In the genomic region with DNA sequence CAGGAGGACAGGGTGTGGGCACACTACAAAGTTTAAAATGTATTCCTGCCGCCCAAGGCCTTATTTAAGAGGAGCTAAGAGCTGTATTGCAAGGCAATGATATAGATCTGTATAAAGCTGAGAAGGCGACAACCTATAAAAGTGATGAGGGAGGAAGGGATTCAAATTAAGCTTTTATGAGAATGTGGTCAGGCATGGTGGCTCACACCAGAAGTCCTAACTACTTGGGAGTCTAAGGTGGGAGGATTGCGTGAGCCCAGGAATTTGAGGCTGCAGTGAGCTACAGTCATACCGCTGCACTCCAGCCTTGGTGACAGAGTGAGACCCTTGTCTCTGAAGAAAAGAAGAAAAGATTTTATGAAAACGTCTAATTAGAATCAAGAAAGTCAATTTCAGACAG, we compare ENCODE assay signal across 24 cellular contexts. TPM values are rescaled to one million over a fixed set of nuclear protein-coding genes. Genes with fewer than 3 reads are reported as not detected.
A peak's percentile ranks its signal among the peaks of the same experiment; 100 is the strongest.
DNase-seq lines count a peak whose midpoint lies in the region; ATAC-seq, FAIRE-seq and TF ChIP-seq lines count a peak whose summit lies in the region.
"Had no signal": no experiment of that assay in that cellular context is flagged by ENCODE, and none has a peak within 500 bp of the region (broad histone marks: within the 10 kb centered on the region; RNA-seq: fewer than 3 reads in every experiment).

No MANE protein-coding gene starts in this region.

- TF ChIP-seq CTCF in RWPE1 (conservative IDR thresholded peaks at IDR 0.05; ENCODE audit: low read depth) (no peak), bronchial epithelial cell (IDR thresholded peaks at IDR 0.05; ENCODE audit: insufficient read depth, low read length, severe bottlenecking) (no peak), mesothelial cell of epicardium (IDR thresholded peaks at IDR 0.05; ENCODE audit: unreplicated experiment) (no peak)

- peak overlapping the region; percentile 43 for H3K4me2 ChIP-seq in GM23248 (ENCODE audit: unreplicated experiment)

- no peaks in the 10 kb centered on the region for H4K20me1 ChIP-seq in GM23248 (ENCODE audit: insufficient read depth)

- POLR2A ChIA-PET in RWPE1 (lab: Yijun Ruan, JAX; ENCODE audit: low non-redundant PET): no interaction called here
- POLR2A ChIA-PET in naive thymus-derived CD8-positive, alpha-beta T cell (lab: Charles Lee): no interaction called here

- H3K27me3 Mint-ChIP-seq in naive thymus-derived CD8-positive, alpha-beta T cell: peaks cover 0 to 7% (median 0%) of the 10 kb centered on the region in 5 donors
- H3K27me3 Mint-ChIP-seq in mesothelial cell of epicardium (ENCODE audit: low read depth): peaks cover 19% of the 10 kb centered on the region

- no peaks in the 10 kb centered on the region; the same call in 1 of the 2 replicates for H3K36me3 ChIP-seq in GM23248 (ENCODE audit: low read depth)
- peaks cover 6% of the 10 kb centered on the region for H3K36me3 ChIP-seq in bronchial epithelial cell (ENCODE audit: control insufficient read depth, insufficient read depth, low read length)

- H3K27ac ChIP-seq in GM23248: peak overlapping the region; percentile 53
- H3K27ac ChIP-seq in RWPE1: peak overlapping the region; percentile 71; the same call in 1 of the 2 replicates
- H3K27ac ChIP-seq: WERI-Rb-1 had no signal

- peaks cover 16 to 25% (median 21%) of the 10 kb centered on the region in 4 donors for H3K4me1 Mint-ChIP-seq in naive thymus-derived CD8-positive, alpha-beta T cell
- no peaks in the 10 kb centered on the region for H3K4me1 Mint-ChIP-seq in mesothelial cell of epicardium

- H3F3A ChIP-seq in GM23248 (ENCODE audit: insufficient read depth): peaks cover 26% of the 10 kb centered on the region

- no peaks in the 10 kb centered on the region for H3K9me3 Mint-ChIP-seq in naive thymus-derived CD8-positive, alpha-beta T cell
- no peaks in the 10 kb centered on the region for H3K9me3 Mint-ChIP-seq in mesothelial cell of epicardium
- H3K9me3 Mint-ChIP-seq: natural killer cell had no signal

- H3K27me3 ChIP-seq in GM23248 (replicated peaks; ENCODE audit: insufficient read depth) (peaks cover 7% of the 10 kb centered on the region; the same call in 1 of the 2 replicates), bronchial epithelial cell (ENCODE audit: control insufficient read depth, insufficient read depth, low read length) (no peaks in the 10 kb centered on the region)

- FAIRE-seq in bronchial epithelial cell (lab: Jason Lieb, UNC): peak; percentile 64

- no peaks in the 10 kb centered on the region for H3K9me3 ChIP-seq in GM23248 (ENCODE audit: low read depth)

- in situ Hi-C loops in GM23248 (cut with MboI): no loop called here

- CTCF ChIA-PET in RWPE1 (lab: Yijun Ruan, JAX): interaction anchor here (0.6 to 0.8 kb wide), 2 partner anchors 10 to 258 kb away, joined by 4 read pairs; a partner anchor contains a TSS

- no peaks in the 10 kb centered on the region for H3K9me2 ChIP-seq in GM23248 (ENCODE audit: insufficient read depth)

- no peak overlapping the region for H3K9ac ChIP-seq in GM23248

- H3K79me2 ChIP-seq in GM23248 (ENCODE audit: insufficient read depth): no peaks in the 10 kb centered on the region

- no peak for DNase-seq in GM23248
- DNase-seq in RWPE1 (ENCODE audit: low spot score): no peak
- DNase-seq in bronchial epithelial cell (ENCODE audit: low read depth): no peak
- DNase-seq in naive thymus-derived CD8-positive, alpha-beta T cell: no peak
- DNase-seq in DMS79 (lab: John Stamatoyannopoulos, UW): no peak
- DNase-seq in NK-92 treated with Interleukin-12 subunit alpha and Interleukin-12 subunit beta, amount 100 ng/mL, for 24 hours (lab: John Stamatoyannopoulos, UW): no peak
- no peak for DNase-seq in mesothelial cell of epicardium (ENCODE audit: low spot score in 2 of 2, unreplicated experiment in 2 of 2)
- DNase-seq in D341Med (ENCODE audit: low spot score): no peak
- DNase-seq: activated CD4-positive, alpha-beta T cell treated with anti-CD3 and anti-CD28 coated beads, Interleukin-2, amount 50 U/mL, for 48 hours; activated T-cell treated with anti-CD3 and anti-CD28 coated beads, Interleukin-2, amount 50 U/mL, for 48 hours; caudate nucleus; glutamatergic neuron; Kasumi-1; natural killer cell; NCI-H1436 treated with DMSO at 0.1 percent for 48 hours; NCI-H2171 treated with DMSO at 0.1 percent for 48 hours; NCI-H774; posterior cingulate gyrus; stimulated activated CD4-positive, alpha-beta T cell treated with anti-CD3 and anti-CD28 coated beads, Interleukin-4, amount 100 ng/mL, for 24 hours; SW 1271; WERI-Rb-1 had no signal

- H3K4me3 Mint-ChIP-seq in naive thymus-derived CD8-positive, alpha-beta T cell: no peak overlapping the region
- H3K4me3 Mint-ChIP-seq in mesothelial cell of epicardium: no peak overlapping the region
- H3K4me3 Mint-ChIP-seq: natural killer cell had no signal

- H3K4me3 ChIP-seq in GM23248 (0 out of 2 replicates have a peak overlapping the region, but pooled peaks have one; percentile 10), bronchial epithelial cell (ENCODE audit: low read depth, low read length) (no peak overlapping the region)

- H2AFZ ChIP-seq in GM23248: no peak overlapping the region

- ATAC-seq in naive thymus-derived CD8-positive, alpha-beta T cell: no peak
- ATAC-seq: natural killer cell had no signal

- peak overlapping the region in 6 of 10 donors; percentile 9 to 67 (median 62) for H3K27ac Mint-ChIP-seq in naive thymus-derived CD8-positive, alpha-beta T cell
- H3K27ac Mint-ChIP-seq in mesothelial cell of epicardium: no peak overlapping the region
- H3K27ac Mint-ChIP-seq: natural killer cell had no signal

- WGBS in GM23248 (ENCODE audit: low coverage in 1 of 2, low lambda C conversion rate in 2 of 2, missing lambda C conversion rate in 2 of 2), 2 experiments: 66 to 67% methylated on average over 5 of the region's 5 CpGs

- peaks cover 0 to 22% (median 0%) of the 10 kb centered on the region in 3 donors for H3K36me3 Mint-ChIP-seq in naive thymus-derived CD8-positive, alpha-beta T cell
- H3K36me3 Mint-ChIP-seq in mesothelial cell of epicardium: no peaks in the 10 kb centered on the region
- H3K36me3 Mint-ChIP-seq: natural killer cell had no signal

- H3K4me1 ChIP-seq in GM23248 (ENCODE audit: insufficient read depth): peaks cover 18% of the 10 kb centered on the region

RNA-seq across cellular contexts. Expression of a gene that starts 9.7 kb away (rescaled TPM):
- total RNA-seq in GM23248 (2014; rRNA removed; shearing (Covaris generic)): not detected in 2 replicates
- polyA plus RNA-seq in GM23248 (2016; fragmentation: Nextera tagmentation; extraction: Ambion mirVana): not detected in 2 replicates
- 1.7 and 2.1 TPM in 2 replicates for total RNA-seq in bronchial epithelial cell
- 1 to 10 TPM; 1.2 TPM for total RNA-seq in naive thymus-derived CD8-positive, alpha-beta T cell
- polyA plus RNA-seq in naive thymus-derived CD8-positive, alpha-beta T cell: 1 to 10 TPM; 2.0 to 2.5 (median 2.2) TPM
- total RNA-seq in mesothelial cell of epicardium: not detected in 3 replicates
- total RNA-seq: esophagus mucosa, skeletal muscle tissue, subcutaneous adipose tissue had no signal

RNA-seq across cellular contexts. Expression of a gene that starts 13.1 kb away (rescaled TPM):
- total RNA-seq in GM23248 (2014; rRNA removed; shearing (Covaris generic)): 18.9 and 26.7 TPM in 2 replicates
- polyA plus RNA-seq in GM23248 (2016; fragmentation: Nextera tagmentation; extraction: Ambion mirVana): 18.5 and 19.4 TPM in 2 replicates
- 13.3 and 17.9 TPM in 2 replicates for total RNA-seq in bronchial epithelial cell
- total RNA-seq in naive thymus-derived CD8-positive, alpha-beta T cell: 10 to 100 TPM; 37.2 to 40.2 TPM
- polyA plus RNA-seq in naive thymus-derived CD8-positive, alpha-beta T cell: 10 to 100 TPM; 21.0 to 24.0 (median 22.6) TPM
- total RNA-seq in mesothelial cell of epicardium: 23.1 to 24.4 TPM (median 23.1 TPM) in 3 replicates

RNA-seq across cellular contexts. Expression of a gene that starts 13.3 kb away (rescaled TPM):
- total RNA-seq in GM23248 (2014; rRNA removed; shearing (Covaris generic)): 24.3 and 25.6 TPM in 2 replicates
- 44.2 and 49.8 TPM in 2 replicates for polyA plus RNA-seq in GM23248 (2016; fragmentation: Nextera tagmentation; extraction: Ambion mirVana)
- total RNA-seq in bronchial epithelial cell (34.3 and 60.3 TPM in 2 replicates), mesothelial cell of epicardium (34.2 to 38.6 TPM (median 34.9 TPM) in 3 replicates)
- total RNA-seq in naive thymus-derived CD8-positive, alpha-beta T cell: 10 to 100 TPM; 79.0 to 79.6 TPM
- 100 to 1,000 TPM; 172 to 207 (median 197) TPM for polyA plus RNA-seq in naive thymus-derived CD8-positive, alpha-beta T cell

RNA-seq across cellular contexts. Expression of a gene that starts 42.0 kb away (rescaled TPM):
- total RNA-seq in GM23248 (2014; rRNA removed; shearing (Covaris generic)): 36.9 and 40.3 TPM in 2 replicates
- 27.4 and 28.7 TPM in 2 replicates for polyA plus RNA-seq in GM23248 (2016; fragmentation: Nextera tagmentation; extraction: Ambion mirVana)
- 19.1 and 19.2 TPM in 2 replicates for total RNA-seq in bronchial epithelial cell
- total RNA-seq in naive thymus-derived CD8-positive, alpha-beta T cell: 10 to 100 TPM; 66.4 to 70.1 TPM
- 10 to 100 TPM; 47.8 to 62.5 (median 57.7) TPM for polyA plus RNA-seq in naive thymus-derived CD8-positive, alpha-beta T cell
- total RNA-seq in mesothelial cell of epicardium: 42.4 to 47.8 TPM (median 43.9 TPM) in 3 replicates

RNA-seq across cellular contexts. Expression of a gene that starts 42.7 kb away (rescaled TPM):
- total RNA-seq in GM23248 (2014; rRNA removed; shearing (Covaris generic)): 9.0 and 13.3 TPM in 2 replicates
- 13.6 and 16.3 TPM in 2 replicates for polyA plus RNA-seq in GM23248 (2016; fragmentation: Nextera tagmentation; extraction: Ambion mirVana)
- 4.2 and 5.1 TPM in 2 replicates for total RNA-seq in bronchial epithelial cell
- 10 to 100 TPM; 42.6 to 43.5 TPM for total RNA-seq in naive thymus-derived CD8-positive, alpha-beta T cell
- polyA plus RNA-seq in naive thymus-derived CD8-positive, alpha-beta T cell: 10 to 100 TPM; 11.2 to 16.5 (median 14.2) TPM
- total RNA-seq in mesothelial cell of epicardium: 25.4 to 30.9 TPM (median 30.0 TPM) in 3 replicates
